In the genomic region with DNA sequence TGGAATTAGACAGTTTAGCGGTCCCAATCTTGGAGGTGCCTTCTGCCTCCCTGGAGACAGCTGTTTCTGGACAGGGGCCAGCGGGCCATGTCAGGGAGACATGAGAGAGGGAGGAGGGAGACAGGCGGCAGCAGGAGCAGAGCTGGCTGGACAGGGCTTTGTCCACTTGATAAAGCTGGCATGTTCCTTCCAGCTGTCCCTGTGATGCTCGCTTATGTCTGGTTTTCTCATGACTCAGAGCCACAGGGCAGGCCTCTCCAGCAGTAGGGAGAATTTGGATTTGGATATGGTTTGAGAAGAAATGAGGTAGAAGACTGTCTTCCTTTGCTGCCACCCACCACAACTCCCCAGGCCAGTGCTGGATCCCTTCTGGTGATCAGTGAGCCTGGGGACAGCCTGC, we compare ENCODE assay signal across 20 cellular contexts. TPM values are rescaled to one million over a fixed set of nuclear protein-coding genes. Genes with fewer than 3 reads are reported as not detected.
DNase-seq lines count a peak whose midpoint lies in the region; TF ChIP-seq lines count a peak whose summit lies in the region.
"Had no signal": no experiment of that assay in that cellular context is flagged by ENCODE, and none has a peak within 500 bp of the region (broad histone marks: within the 10 kb centered on the region; RNA-seq: fewer than 3 reads in every experiment).

No MANE protein-coding gene starts in this region.

- H3K36me3 Mint-ChIP-seq in HFFc6 (ENCODE audit: low read depth): no peaks in the 10 kb centered on the region
- H3K36me3 Mint-ChIP-seq: activated naive CD8-positive, alpha-beta T cell; mesothelial cell of epicardium had no signal

- peaks cover 22% of the 10 kb centered on the region for H3K4me1 Mint-ChIP-seq in HFFc6 (ENCODE audit: low read depth)
- H3K4me1 Mint-ChIP-seq: mesothelial cell of epicardium had no signal

- H3K4me3 Mint-ChIP-seq in HFFc6: peak overlapping the region; percentile 70
- H3K4me3 Mint-ChIP-seq: activated naive CD8-positive, alpha-beta T cell; CD4-positive, alpha-beta T cell; mesothelial cell of epicardium had no signal

- no peaks in the 10 kb centered on the region for H3K4me1 ChIP-seq in PC-9 (replicated peaks; ENCODE audit: insufficient read depth)
- H3K4me1 ChIP-seq: gastroesophageal sphincter, prostate gland, tibial artery had no signal

- H3K4me2 ChIP-seq in PC-9: no peak overlapping the region

- CTCF ChIA-PET in AG04450 (lab: Charles Lee): interaction anchor here (3.5 kb wide), 1 partner anchor 9 kb away, joined by 31 read pairs; no protein-coding TSS in a partner anchor
- CTCF ChIA-PET in PC-9 (lab: Charles Lee): no interaction called here

- peaks cover 4% of the 10 kb centered on the region for H3K27me3 Mint-ChIP-seq in HFFc6 (ENCODE audit: insufficient read depth)

- no peaks in the 10 kb centered on the region for H3K9me2 ChIP-seq in PC-9 (ENCODE audit: insufficient read depth)

- intact Hi-C loops in PC-9 (cut with micrococcal nuclease; ENCODE audit: unreplicated experiment): no loop called here

- no peaks in the 10 kb centered on the region for H3K27me3 ChIP-seq in AG04450 (ENCODE audit: control insufficient read depth, insufficient read depth, low read length)
- H3K27me3 ChIP-seq in PC-9 (ENCODE audit: insufficient read depth, low read depth): peaks cover 6% of the 10 kb centered on the region; the same call in 1 of the 2 replicates

- in situ Hi-C loops in astrocyte of the spinal cord (cut with HindIII; ENCODE audit: low sequenced_read_pairs): no loop called here

- H3F3A ChIP-seq in PC-9 (ENCODE audit: insufficient read depth, low read depth): no peaks in the 10 kb centered on the region

- H3K79me2 ChIP-seq in PC-9 (ENCODE audit: low read depth): no peaks in the 10 kb centered on the region

- DNase-seq in AG04450 (ENCODE audit: low read depth, low spot score): no peak
- DNase-seq in HFFc6: peak; percentile 53
- DNase-seq in astrocyte of the spinal cord (ENCODE audit: low read depth, low spot score): peak; percentile 25
- DNase-seq in kidney tubule cell (ENCODE audit: low spot score): peak; percentile 64
- no peak for DNase-seq in SIG-M5 treated with dmso at 0.1 percent for 504 hours (lab: John Stamatoyannopoulos, UW; ENCODE audit: unreplicated experiment)
- no peak for DNase-seq in PC-9
- no peak for DNase-seq in activated T-cell treated with anti-CD3 and anti-CD28 coated beads, Interleukin-2, amount 50 U/mL, for 1 hour
- DNase-seq in DMS 273 treated with DMSO at 0.1 percent for 48 hours (lab: John Stamatoyannopoulos, UW): no peak
- DNase-seq: CD4-positive, alpha-beta T cell; left cardiac atrium; NCI-H1417; NCI-H526; stimulated activated CD4-positive, alpha-beta T cell treated with anti-CD3 and anti-CD28 coated beads, Interleukin-4, amount 100 ng/mL, for 1 hour; stimulated activated naive CD8-positive, alpha-beta T cell treated with anti-CD3 and anti-CD28 coated beads, Interleukin-15, Interleukin-2, amounts not matched to agents 100 U/mL and 50 U/mL, for 24 hours; tibial artery had no signal

- no peaks in the 10 kb centered on the region for H4K20me1 ChIP-seq in PC-9 (ENCODE audit: insufficient read depth)

- H3K9me3 ChIP-seq in AG04450 (ENCODE audit: control insufficient read depth, insufficient read depth, low read length) (no peaks in the 10 kb centered on the region), PC-9 (ENCODE audit: insufficient read depth, low read depth) (no peaks in the 10 kb centered on the region)
- H3K9me3 ChIP-seq: gastroesophageal sphincter, prostate gland, tibial artery had no signal

- H3K4me3 ChIP-seq in AG04450 (ENCODE audit: low read depth, low read length) (no peak overlapping the region), astrocyte of the spinal cord (ENCODE audit: low read depth, low read length) (no peak overlapping the region), PC-9 (no peak overlapping the region)
- H3K4me3 ChIP-seq: gastroesophageal sphincter, prostate gland, tibial artery had no signal

- no TSS peak for BruUV-seq in PC-9 (replicated peaks; lab: Mats Ljungman, UMichigan)

- no peaks in the 10 kb centered on the region for H3K36me3 ChIP-seq in PC-9 (ENCODE audit: low read depth)
- H3K36me3 ChIP-seq: gastroesophageal sphincter, prostate gland, tibial artery had no signal

- no peaks in the 10 kb centered on the region for H3K9me3 Mint-ChIP-seq in HFFc6
- H3K9me3 Mint-ChIP-seq: CD4-positive, alpha-beta T cell; mesothelial cell of epicardium had no signal

- peak overlapping the region; percentile 95 for H3K27ac Mint-ChIP-seq in HFFc6
- H3K27ac Mint-ChIP-seq: activated naive CD8-positive, alpha-beta T cell; CD4-positive, alpha-beta T cell; mesothelial cell of epicardium had no signal

- POLR2A ChIA-PET in AG04450 (lab: Yijun Ruan, JAX) (no interaction called here), PC-9 (lab: Charles Lee; ENCODE audit: unreplicated experiment) (no interaction called here)

- H3K27ac ChIP-seq in AG04450 (ENCODE audit: low read depth, low read length) (peak overlapping the region; percentile 52), PC-9 (no peak overlapping the region)
- H3K27ac ChIP-seq: gastroesophageal sphincter, prostate gland, tibial artery had no signal

- no peak for TF ChIP-seq CTCF in AG04450 (IDR thresholded peaks at IDR 0.05; ENCODE audit: low read depth, low read length)
- no peak for TF ChIP-seq CTCF in HFFc6 (IDR thresholded peaks at IDR 0.05)
- TF ChIP-seq CTCF in astrocyte of the spinal cord (IDR thresholded peaks at IDR 0.05; ENCODE audit: low read depth, low read length): no peak
- no peak for TF ChIP-seq CTCF in PC-9 (conservative IDR thresholded peaks at IDR 0.05)

- H2AFZ ChIP-seq in PC-9: no peak overlapping the region

RNA-seq across cellular contexts. Expression of a gene that starts 51.7 kb away (rescaled TPM):
- polyA plus RNA-seq in AG04450 (2011; rRNA removed): not detected in 2 replicates
- not detected in 2 replicates for polyA minus RNA-seq in AG04450 (2011; rRNA and poly(A)+ RNA removed)
- total RNA-seq in HFFc6 (2021; fragmentation: NEBNext Ultra II Directional; extraction: Animal tissue kit (Norgen Biotek cat#: 25700)): not detected
- total RNA-seq in PC-9 (2021): not detected in 2 replicates
- total RNA-seq: endothelial cell of umbilical vein, left cardiac atrium had no signal
- polyA plus RNA-seq: endothelial cell of umbilical vein had no signal

Comparison
In these comparisons a context has a peak if more than half of its experiments do, and no peak if none do; other contexts are left out.
1. DNase-seq: peak in HFFc6 (single experiment), astrocyte of the spinal cord (single experiment) and kidney tubule cell (single experiment); none in AG04450 (single experiment), SIG-M5 treated with dmso at 0.1 percent for 504 hours (single experiment), PC-9 (0 of 2), activated T-cell treated with anti-CD3 and anti-CD28 coated beads, Interleukin-2, amount 50 U/mL, for 1 hour (single experiment) and DMS 273 treated with DMSO at 0.1 percent for 48 hours (single experiment).